ENCODE assay signal across 7 cellular contexts in the genomic region with DNA sequence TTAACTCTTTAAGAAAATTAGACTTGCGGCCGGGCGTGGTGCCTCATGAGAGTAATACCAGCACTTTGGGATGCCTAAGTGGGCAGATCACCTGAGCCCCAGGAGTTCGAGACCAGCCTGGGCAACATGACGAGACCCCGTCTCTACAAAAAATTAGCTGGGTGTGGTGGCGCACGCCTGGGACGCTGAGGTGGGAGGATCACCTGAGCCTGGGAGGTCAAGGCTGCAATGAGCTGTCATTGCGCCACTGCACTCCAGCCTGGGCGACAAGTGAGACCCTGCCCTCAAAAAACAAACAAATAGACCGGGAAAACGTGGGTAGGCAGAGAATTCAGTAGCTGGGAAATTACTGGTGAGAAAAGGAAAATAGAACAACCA. TPM values are rescaled to one million over a fixed set of nuclear protein-coding genes. Genes with fewer than 3 reads are reported as not detected.
DNase-seq lines count a peak whose midpoint lies in the region; ATAC-seq and TF ChIP-seq lines count a peak whose summit lies in the region.

No MANE protein-coding gene starts in this region.

- H3K4me1 ChIP-seq in HUES64 (ENCODE audit: insufficient read depth, low read length): peaks cover 7% of the 10 kb centered on the region; the same call in 1 of the 2 replicates

- peak overlapping the region; percentile 90 for H3K4me3 ChIP-seq in HUES64 (ENCODE audit: low read length)
- H3K4me3 ChIP-seq in kidney epithelial cell (ENCODE audit: low read depth, low read length): peak overlapping the region; percentile 55

- no peak for ATAC-seq in GM21367 (IDR thresholded peaks at IDR 0.05; ENCODE audit: unreplicated experiment)

- peaks cover 38% of the 10 kb centered on the region for H3K4me1 Mint-ChIP-seq in activated naive CD4-positive, alpha-beta T cell treated with anti-CD3 and anti-CD28 coated beads, Interleukin-2, amount 10 ng/mL, durations not matched to agents 7 days and 5 days
- H3K4me1 Mint-ChIP-seq in stimulated activated naive CD8-positive, alpha-beta T cell treated with anti-CD3 and anti-CD28 coated beads, Interleukin-15, Interleukin-2, amounts not matched to agents 100 ng/mL and 50 ng/mL, for 24 hours (ENCODE audit: low read depth): peaks cover 43% of the 10 kb centered on the region

- WGBS in HUES64: 21% methylated on average over 13 of the region's 13 CpGs

- peaks cover 23% of the 10 kb centered on the region for H3K36me3 ChIP-seq in HUES64 (ENCODE audit: insufficient read depth, low read length)
- H3K36me3 ChIP-seq in kidney epithelial cell (ENCODE audit: control insufficient read depth, insufficient read depth, low read length): peaks cover 1% of the 10 kb centered on the region

- peak overlapping the region; percentile 95 for H3K27ac Mint-ChIP-seq in activated naive CD4-positive, alpha-beta T cell treated with anti-CD3 and anti-CD28 coated beads, Interleukin-2, amount 10 ng/mL, durations not matched to agents 7 days and 5 days
- H3K27ac Mint-ChIP-seq in stimulated activated naive CD8-positive, alpha-beta T cell treated with anti-CD3 and anti-CD28 coated beads, Interleukin-15, Interleukin-2, amounts not matched to agents 100 ng/mL and 50 ng/mL, for 24 hours: peak overlapping the region; percentile 100

- no peaks in the 10 kb centered on the region for H3K9me3 ChIP-seq in HUES64 (ENCODE audit: insufficient read depth, low read depth, low read length)

- H3K9me3 Mint-ChIP-seq in activated naive CD4-positive, alpha-beta T cell treated with anti-CD3 and anti-CD28 coated beads, Interleukin-2, amount 10 ng/mL, durations not matched to agents 7 days and 5 days: no peaks in the 10 kb centered on the region
- no peaks in the 10 kb centered on the region for H3K9me3 Mint-ChIP-seq in stimulated activated naive CD8-positive, alpha-beta T cell treated with anti-CD3 and anti-CD28 coated beads, Interleukin-15, Interleukin-2, amounts not matched to agents 100 ng/mL and 50 ng/mL, for 24 hours

- peaks cover 17% of the 10 kb centered on the region for H3K27me3 Mint-ChIP-seq in activated naive CD4-positive, alpha-beta T cell treated with anti-CD3 and anti-CD28 coated beads, Interleukin-2, amount 10 ng/mL, durations not matched to agents 7 days and 5 days
- peaks cover 18% of the 10 kb centered on the region for H3K27me3 Mint-ChIP-seq in stimulated activated naive CD8-positive, alpha-beta T cell treated with anti-CD3 and anti-CD28 coated beads, Interleukin-15, Interleukin-2, amounts not matched to agents 100 ng/mL and 50 ng/mL, for 24 hours

- peaks cover 35% of the 10 kb centered on the region; the same call in 1 of the 2 replicates for H3K27me3 ChIP-seq in HUES64 (ENCODE audit: insufficient read depth, low read length)
- H3K27me3 ChIP-seq in kidney epithelial cell (ENCODE audit: control insufficient read depth, insufficient read depth, low read length): no peaks in the 10 kb centered on the region

- no peak for TF ChIP-seq CTCF in kidney epithelial cell (IDR thresholded peaks at IDR 0.05; ENCODE audit: insufficient read depth, low read length, poor library complexity, severe bottlenecking)

- CTCF ChIA-PET in activated naive CD4-positive, alpha-beta T cell treated with anti-CD3 and anti-CD28 coated beads, Interleukin-2, amount 10 ng/mL, durations not matched to agents 7 days and 5 days (lab: Charles Lee): interaction anchor here (1.1 kb wide), 1 partner anchor 42 kb away, joined by 5 read pairs; no protein-coding TSS in a partner anchor

- peaks cover 11% of the 10 kb centered on the region for H3K36me3 Mint-ChIP-seq in activated naive CD4-positive, alpha-beta T cell treated with anti-CD3 and anti-CD28 coated beads, Interleukin-2, amount 10 ng/mL, durations not matched to agents 7 days and 5 days
- H3K36me3 Mint-ChIP-seq in stimulated activated naive CD8-positive, alpha-beta T cell treated with anti-CD3 and anti-CD28 coated beads, Interleukin-15, Interleukin-2, amounts not matched to agents 100 ng/mL and 50 ng/mL, for 24 hours (ENCODE audit: low read depth): peaks cover 39% of the 10 kb centered on the region

- H3K27ac ChIP-seq in HUES64 (ENCODE audit: low read depth, low read length): no peak overlapping the region

- H3K4me3 Mint-ChIP-seq in activated naive CD4-positive, alpha-beta T cell treated with anti-CD3 and anti-CD28 coated beads, Interleukin-2, amount 10 ng/mL, durations not matched to agents 7 days and 5 days: peak overlapping the region; percentile 96
- peak overlapping the region; percentile 100 for H3K4me3 Mint-ChIP-seq in stimulated activated naive CD8-positive, alpha-beta T cell treated with anti-CD3 and anti-CD28 coated beads, Interleukin-15, Interleukin-2, amounts not matched to agents 100 ng/mL and 50 ng/mL, for 24 hours

- DNase-seq in activated naive CD4-positive, alpha-beta T cell treated with anti-CD3 and anti-CD28 coated beads, Interleukin-2, amount 10 ng/mL, durations not matched to agents 7 days and 5 days: peak; percentile 39
- no peak for DNase-seq in kidney epithelial cell (ENCODE audit: low read depth)
- no peak for DNase-seq in foreskin melanocyte
- DNase-seq in HT-29 (ENCODE audit: low spot score): no peak

- H3K9ac ChIP-seq in HUES64 (ENCODE audit: low read depth, low read length): peak overlapping the region; percentile 95

RNA-seq across cellular contexts. Expression of gene UMPS, which starts 0.7 kb away (rescaled TPM):
- 43.2 TPM for polyA plus RNA-seq in HUES64 (2013, experiment 1 of 2)
- polyA plus RNA-seq in HUES64 (2013, experiment 2 of 2): 35.9 TPM
- total RNA-seq in kidney epithelial cell: 28.5 and 36.0 TPM in 2 replicates
- total RNA-seq in HT-29 (2014; rRNA removed; shearing (Covaris generic)): 57.3 and 70.2 TPM in 2 replicates
